ENCODE assay signal across 17 cellular contexts in genomic region chr1:18384477-18384876, GRCh38.
"Had no signal": no experiment of that assay in that cellular context is flagged by ENCODE, and none has a peak within 500 bp of the region (broad histone marks: within the 10 kb centered on the region; RNA-seq: fewer than 3 reads in every experiment).

No MANE protein-coding gene starts in this region.

- H3K27me3 ChIP-seq: vagina had no signal

- H3K9me3 Mint-ChIP-seq: activated naive CD4-positive, alpha-beta T cell treated with anti-CD3 and anti-CD28 coated beads, Interleukin-2, amount 10 ng/mL, durations not matched to agents 7 days and 5 days; dendritic cell treated with granulocyte-macrophage colony-stimulating factor and Interleukin-4, amounts not matched to agents 40 ng/mL and 50 ng/mL, for 4 days had no signal

- H3K4me1 Mint-ChIP-seq: activated naive CD4-positive, alpha-beta T cell treated with anti-CD3 and anti-CD28 coated beads, Interleukin-2, amount 10 ng/mL, durations not matched to agents 7 days and 5 days had no signal

- H3K9me3 ChIP-seq: psoas muscle, sigmoid colon, thoracic aorta, vagina had no signal

- H3K27ac ChIP-seq: gastroesophageal sphincter, lower lobe of right lung, psoas muscle, sigmoid colon, stomach, thoracic aorta, vagina had no signal

- H3K4me3 Mint-ChIP-seq: activated naive CD4-positive, alpha-beta T cell treated with anti-CD3 and anti-CD28 coated beads, Interleukin-2, amount 10 ng/mL, durations not matched to agents 7 days and 5 days; activated T-helper 17 cell treated with anti-CD3 and anti-CD28 coated beads, Interleukin-2, amount 50 U/mL, for 72 hours; dendritic cell treated with granulocyte-macrophage colony-stimulating factor and Interleukin-4, amounts not matched to agents 40 ng/mL and 50 ng/mL, for 4 days; effector memory CD8-positive, alpha-beta T cell; naive thymus-derived CD4-positive, alpha-beta T cell had no signal

- H3K4me1 ChIP-seq: lower lobe of right lung, psoas muscle, stomach had no signal

- H3K36me3 Mint-ChIP-seq: activated naive CD4-positive, alpha-beta T cell treated with anti-CD3 and anti-CD28 coated beads, Interleukin-2, amount 10 ng/mL, durations not matched to agents 7 days and 5 days had no signal

- H3K4me3 ChIP-seq: gastroesophageal sphincter, lower lobe of right lung, psoas muscle, sigmoid colon, stomach, thoracic aorta, vagina had no signal

- H3K27ac Mint-ChIP-seq: activated naive CD4-positive, alpha-beta T cell treated with anti-CD3 and anti-CD28 coated beads, Interleukin-2, amount 10 ng/mL, durations not matched to agents 7 days and 5 days; activated T-helper 17 cell treated with anti-CD3 and anti-CD28 coated beads, Interleukin-2, amount 50 U/mL, for 72 hours; dendritic cell treated with granulocyte-macrophage colony-stimulating factor and Interleukin-4, amounts not matched to agents 40 ng/mL and 50 ng/mL, for 4 days; effector memory CD8-positive, alpha-beta T cell; naive thymus-derived CD4-positive, alpha-beta T cell had no signal

- DNase-seq: activated CD4-positive, alpha-beta T cell treated with anti-CD3 and anti-CD28 coated beads for 48 hours; activated CD8-positive, alpha-beta memory T cell treated with anti-CD3 and anti-CD28 coated beads for 24 hours; activated naive CD4-positive, alpha-beta T cell treated with anti-CD3 and anti-CD28 coated beads, Interleukin-2, amount 10 ng/mL, durations not matched to agents 7 days and 5 days; activated T-cell treated with anti-CD3 and anti-CD28 coated beads for 4 hours; effector memory CD8-positive, alpha-beta T cell; lower lobe of right lung; naive thymus-derived CD4-positive, alpha-beta T cell; psoas muscle; sigmoid colon; stimulated activated CD4-positive, alpha-beta T cell treated with anti-CD3 and anti-CD28 coated beads, Interleukin-4, amount 100 ng/mL, for 24 hours; stomach; T-helper 1 cell had no signal

- H3K36me3 ChIP-seq: gastroesophageal sphincter, lower lobe of right lung, sigmoid colon, stomach, thoracic aorta, vagina had no signal
